10 cellular contexts compared by ENCODE assay signal in the genomic region with DNA sequence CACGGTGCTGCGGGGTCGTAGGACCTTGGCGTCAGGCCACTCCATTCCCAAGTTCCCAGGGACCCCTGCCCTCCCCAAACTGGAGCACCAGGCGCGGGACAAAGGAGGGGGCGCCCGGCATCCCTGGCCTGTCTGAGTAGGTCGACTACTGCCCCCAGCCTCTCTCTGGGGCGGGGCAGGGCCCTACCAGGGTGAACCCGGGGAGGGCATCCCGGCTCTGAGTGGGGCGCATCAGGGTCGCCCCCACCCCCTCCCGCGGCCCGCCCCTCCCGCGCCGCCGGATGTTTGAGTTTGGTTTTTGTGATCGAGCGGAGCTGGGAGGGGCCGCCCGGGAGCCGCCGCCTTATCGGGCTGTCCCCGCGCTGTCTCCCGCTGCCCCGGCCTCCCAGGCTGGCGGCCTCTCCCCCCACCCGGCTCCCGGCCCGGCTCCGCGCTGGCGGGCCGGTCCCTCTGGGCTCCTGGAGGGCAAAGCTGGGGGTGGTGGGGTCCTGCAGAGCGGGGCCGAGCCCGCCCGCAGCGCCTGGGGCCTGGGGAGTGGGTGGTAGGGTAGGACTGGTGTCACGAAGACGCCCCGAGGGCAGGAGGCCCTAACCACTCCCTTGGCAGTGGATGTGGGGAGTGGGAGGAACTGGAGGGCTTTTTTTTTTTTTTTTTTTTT. TPM values are rescaled to one million over a fixed set of nuclear protein-coding genes. Genes with fewer than 3 reads are reported as not detected.
DNase-seq lines count a peak whose midpoint lies in the region; ATAC-seq and TF ChIP-seq lines count a peak whose summit lies in the region.
"Had no signal": no experiment of that assay in that cellular context is flagged by ENCODE, and none has a peak within 500 bp of the region (broad histone marks: within the 10 kb centered on the region; RNA-seq: fewer than 3 reads in every experiment).

No MANE protein-coding gene starts in this region.

- H3K27ac Mint-ChIP-seq in CD8-positive, alpha-beta T cell = no peak overlapping the region
- H3K27ac Mint-ChIP-seq: memory B cell had no signal

- H3K4me1 ChIP-seq in CD8-positive, alpha-beta T cell (ENCODE audit: insufficient read depth, low read length) = peaks cover 14% of the 10 kb centered on the region
- H3K4me1 ChIP-seq in osteoblast (ENCODE audit: insufficient read depth, low read length) = peaks cover 10% of the 10 kb centered on the region

- peak in 4 of 7 experiments; percentile 5 to 33 (median 18) for DNase-seq in CD8-positive, alpha-beta T cell
- DNase-seq in activated CD4-positive, CD25-positive, alpha-beta regulatory T cell treated with anti-CD3 and anti-CD28 coated beads, Interleukin-2, amount 50 U/mL, for 72 hours = peak; percentile 41
- peak; percentile 54 for DNase-seq in Right ventricle myocardium superior
- peak; percentile 92 for DNase-seq in osteoblast (ENCODE audit: insufficient read length, low spot score, missing footprints)
- DNase-seq in NCI-H146 treated with DMSO at 0.1 percent for 48 hours (lab: John Stamatoyannopoulos, UW; ENCODE audit: unreplicated experiment) = no peak
- no peak for DNase-seq in central memory CD4-positive, alpha-beta T cell

- H3K9me3 ChIP-seq in CD8-positive, alpha-beta T cell (ENCODE audit: low read length) = no peaks in the 10 kb centered on the region
- no peaks in the 10 kb centered on the region for H3K9me3 ChIP-seq in osteoblast (ENCODE audit: low read depth, low read length)
- H3K9me3 ChIP-seq: SJSA1 had no signal

- CTCF ChIA-PET in CD8-positive, alpha-beta T cell (lab: Charles Lee) = interaction anchor here (0.7 to 1.2 kb wide), 2 partner anchors 120 to 132 kb away, joined by 3 read pairs; no protein-coding TSS in a partner anchor

- intact Hi-C loops in CD8-positive, alpha-beta T cell (cut with DNase I, micrococcal nuclease) = no loop called here
- intact Hi-C loops in Right ventricle myocardium superior (cut with DNase I) = no loop called here

- ATAC-seq in CD8-positive, alpha-beta T cell = peak; percentile 84
- ATAC-seq in Right ventricle myocardium superior (ENCODE audit: poor library complexity) = peak; percentile 73
- ATAC-seq in GM21529 (IDR thresholded peaks at IDR 0.05; ENCODE audit: unreplicated experiment) = no peak
- ATAC-seq in GM18867 (IDR thresholded peaks at IDR 0.05; ENCODE audit: unreplicated experiment) = no peak

- no peaks in the 10 kb centered on the region for H3K9me3 Mint-ChIP-seq in CD8-positive, alpha-beta T cell
- H3K9me3 Mint-ChIP-seq: memory B cell had no signal

- no peaks in the 10 kb centered on the region for H3K27me3 ChIP-seq in CD8-positive, alpha-beta T cell (ENCODE audit: insufficient read depth, low read length)
- no peaks in the 10 kb centered on the region for H3K27me3 ChIP-seq in osteoblast (ENCODE audit: insufficient read depth, low read length)
- H3K27me3 ChIP-seq: SJSA1 had no signal

- peaks cover 13% of the 10 kb centered on the region for H3K4me1 Mint-ChIP-seq in CD8-positive, alpha-beta T cell (ENCODE audit: low read depth)
- H3K4me1 Mint-ChIP-seq: memory B cell had no signal

- POLR2A ChIA-PET in CD8-positive, alpha-beta T cell (lab: Charles Lee) = no interaction called here

- peak overlapping the region; percentile 57 for H3K4me2 ChIP-seq in osteoblast (ENCODE audit: insufficient read depth, low read length)

- H3K27me3 Mint-ChIP-seq in CD8-positive, alpha-beta T cell (ENCODE audit: low read depth) = peaks cover 15% of the 10 kb centered on the region

- peak overlapping the region; percentile 39 for H3K4me3 ChIP-seq in CD8-positive, alpha-beta T cell (ENCODE audit: low read depth, low read length)
- H3K4me3 ChIP-seq in osteoblast (ENCODE audit: insufficient read depth, low read length) = peak overlapping the region; percentile 56
- H3K4me3 ChIP-seq: SJSA1 had no signal

- no peaks in the 10 kb centered on the region for H3K36me3 ChIP-seq in CD8-positive, alpha-beta T cell (ENCODE audit: insufficient read depth, low read length)
- H3K36me3 ChIP-seq in osteoblast (ENCODE audit: insufficient read depth, low read length) = no peaks in the 10 kb centered on the region
- H3K36me3 ChIP-seq: SJSA1 had no signal

- TF ChIP-seq CTCF in CD8-positive, alpha-beta T cell (IDR thresholded peaks at IDR 0.05) = no peak
- TF ChIP-seq CTCF in osteoblast (IDR thresholded peaks at IDR 0.05; ENCODE audit: extremely low read depth, low read depth, low read length) = no peak

- no peak overlapping the region for H3K27ac ChIP-seq in CD8-positive, alpha-beta T cell (ENCODE audit: low read depth, low read length)
- H3K27ac ChIP-seq in osteoblast (ENCODE audit: low read depth, low read length) = no peak overlapping the region
- H3K27ac ChIP-seq: SJSA1 had no signal

- peak overlapping the region; percentile 64 for H3K4me3 Mint-ChIP-seq in CD8-positive, alpha-beta T cell
- H3K4me3 Mint-ChIP-seq: memory B cell had no signal

- H2AFZ ChIP-seq in osteoblast (ENCODE audit: low read length) = peak overlapping the region; percentile 29

- no peaks in the 10 kb centered on the region for H4K20me1 ChIP-seq in osteoblast (ENCODE audit: insufficient read depth, low read length)

- no peaks in the 10 kb centered on the region for H3K36me3 Mint-ChIP-seq in CD8-positive, alpha-beta T cell
- H3K36me3 Mint-ChIP-seq: memory B cell had no signal

- H3K79me2 ChIP-seq in osteoblast (ENCODE audit: insufficient read depth, low read length) = no peaks in the 10 kb centered on the region

RNA-seq across cellular contexts. Expression of gene SMAD6, which starts 47.2 kb away (rescaled TPM):
- under 1 TPM; 0.56 to 0.73 TPM for total RNA-seq in CD8-positive, alpha-beta T cell
- 14.1 TPM for total RNA-seq in Right ventricle myocardium superior
- 28.9 and 31.8 TPM in 2 replicates for total RNA-seq in osteoblast

Comparison
In these comparisons a context has a peak if more than half of its experiments do, and no peak if none do; other contexts are left out.
1. ATAC-seq: peak in CD8-positive, alpha-beta T cell (single experiment) and Right ventricle myocardium superior (single experiment); none in GM21529 (single experiment) and GM18867 (single experiment).
2. DNase-seq: peak in CD8-positive, alpha-beta T cell (4 of 7), activated CD4-positive, CD25-positive, alpha-beta regulatory T cell treated with anti-CD3 and anti-CD28 coated beads, Interleukin-2, amount 50 U/mL, for 72 hours (single experiment), Right ventricle myocardium superior (single experiment) and osteoblast (single experiment); none in NCI-H146 treated with DMSO at 0.1 percent for 48 hours (single experiment) and central memory CD4-positive, alpha-beta T cell (single experiment).